1 cellular context compared by ENCODE assay signal in the genomic region with DNA sequence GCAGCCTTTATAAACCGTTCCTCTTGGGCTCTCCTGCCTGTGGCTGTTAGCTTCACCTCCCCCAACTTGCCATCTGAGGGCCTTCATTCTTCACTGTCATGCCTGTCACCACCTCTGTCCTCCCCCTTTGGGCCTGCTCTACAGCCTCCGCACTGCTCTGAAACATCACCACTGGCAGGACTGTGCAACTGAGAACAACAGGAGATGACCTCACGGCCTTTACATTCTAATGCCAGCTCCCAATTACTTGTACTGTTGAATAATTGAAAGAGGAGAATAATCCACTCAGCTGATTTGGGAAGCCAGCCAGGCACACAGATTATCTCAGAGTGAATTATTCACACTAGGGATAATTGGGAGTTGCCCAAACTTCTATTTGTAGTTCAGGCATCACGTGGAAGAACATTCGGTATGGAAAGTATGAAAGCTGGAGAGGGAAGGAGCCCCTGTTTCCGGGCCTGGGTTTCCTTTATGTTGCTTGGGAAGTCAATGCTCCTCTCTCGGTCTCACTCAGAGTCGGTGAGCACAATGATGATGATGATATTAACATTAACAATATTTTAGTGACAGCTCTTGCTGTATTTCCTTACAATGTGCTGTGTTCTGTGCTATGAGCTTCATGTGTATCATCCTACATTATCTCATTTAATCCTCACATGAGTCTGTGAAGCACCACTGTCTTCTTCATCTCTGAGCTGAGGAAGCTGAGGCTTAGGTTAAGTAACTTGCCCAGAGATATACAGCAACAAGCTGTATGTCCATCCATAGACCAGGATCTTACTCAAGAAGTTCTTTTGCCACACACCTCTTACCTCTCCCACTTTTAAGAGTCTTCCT.
TF ChIP-seq lines count a peak whose summit lies in the region.

No MANE protein-coding gene starts in this region.

TF ChIP-seq in K562, 482 proteins besides CTCF, POLR2A, EP300 and RAD21 (continued from another document and continues in another):
- TF ChIP-seq, protein P1, sequence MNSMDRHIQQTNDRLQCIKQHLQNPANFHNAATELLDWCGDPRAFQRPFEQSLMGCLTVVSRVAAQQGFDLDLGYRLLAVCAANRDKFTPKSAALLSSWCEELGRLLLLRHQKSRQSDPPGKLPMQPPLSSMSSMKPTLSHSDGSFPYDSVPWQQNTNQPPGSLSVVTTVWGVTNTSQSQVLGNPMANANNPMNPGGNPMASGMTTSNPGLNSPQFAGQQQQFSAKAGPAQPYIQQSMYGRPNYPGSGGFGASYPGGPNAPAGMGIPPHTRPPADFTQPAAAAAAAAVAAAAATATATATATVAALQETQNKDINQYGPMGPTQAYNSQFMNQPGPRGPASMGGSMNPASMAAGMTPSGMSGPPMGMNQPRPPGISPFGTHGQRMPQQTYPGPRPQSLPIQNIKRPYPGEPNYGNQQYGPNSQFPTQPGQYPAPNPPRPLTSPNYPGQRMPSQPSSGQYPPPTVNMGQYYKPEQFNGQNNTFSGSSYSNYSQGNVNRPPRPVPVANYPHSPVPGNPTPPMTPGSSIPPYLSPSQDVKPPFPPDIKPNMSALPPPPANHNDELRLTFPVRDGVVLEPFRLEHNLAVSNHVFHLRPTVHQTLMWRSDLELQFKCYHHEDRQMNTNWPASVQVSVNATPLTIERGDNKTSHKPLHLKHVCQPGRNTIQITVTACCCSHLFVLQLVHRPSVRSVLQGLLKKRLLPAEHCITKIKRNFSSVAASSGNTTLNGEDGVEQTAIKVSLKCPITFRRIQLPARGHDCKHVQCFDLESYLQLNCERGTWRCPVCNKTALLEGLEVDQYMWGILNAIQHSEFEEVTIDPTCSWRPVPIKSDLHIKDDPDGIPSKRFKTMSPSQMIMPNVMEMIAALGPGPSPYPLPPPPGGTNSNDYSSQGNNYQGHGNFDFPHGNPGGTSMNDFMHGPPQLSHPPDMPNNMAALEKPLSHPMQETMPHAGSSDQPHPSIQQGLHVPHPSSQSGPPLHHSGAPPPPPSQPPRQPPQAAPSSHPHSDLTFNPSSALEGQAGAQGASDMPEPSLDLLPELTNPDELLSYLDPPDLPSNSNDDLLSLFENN (IDR thresholded peaks at IDR 0.05; ENCODE audit: low read depth in 2 of 2, low read length in 2 of 2) = no peak
- no peak for TF ChIP-seq CHCHD3 (CRISPR knock-in tag; IDR thresholded peaks at IDR 0.05)
- TF ChIP-seq ZNF444 (CRISPR knock-in tag; IDR thresholded peaks at IDR 0.05) = peak; percentile 54; the same call in 1 of the 2 replicates
- TF ChIP-seq DIDO1 (tag; IDR thresholded peaks at IDR 0.05; ENCODE audit: low read depth) = no peak
- TF ChIP-seq CBX1 (IDR thresholded peaks at IDR 0.05; ENCODE audit: low read depth) = no peak
- peak; percentile 99 for TF ChIP-seq MEIS2 (IDR thresholded peaks at IDR 0.05; ENCODE audit: partially characterized antibody)
- TF ChIP-seq, protein P2, sequence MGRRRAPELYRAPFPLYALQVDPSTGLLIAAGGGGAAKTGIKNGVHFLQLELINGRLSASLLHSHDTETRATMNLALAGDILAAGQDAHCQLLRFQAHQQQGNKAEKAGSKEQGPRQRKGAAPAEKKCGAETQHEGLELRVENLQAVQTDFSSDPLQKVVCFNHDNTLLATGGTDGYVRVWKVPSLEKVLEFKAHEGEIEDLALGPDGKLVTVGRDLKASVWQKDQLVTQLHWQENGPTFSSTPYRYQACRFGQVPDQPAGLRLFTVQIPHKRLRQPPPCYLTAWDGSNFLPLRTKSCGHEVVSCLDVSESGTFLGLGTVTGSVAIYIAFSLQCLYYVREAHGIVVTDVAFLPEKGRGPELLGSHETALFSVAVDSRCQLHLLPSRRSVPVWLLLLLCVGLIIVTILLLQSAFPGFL (CRISPR knock-in tag; IDR thresholded peaks at IDR 0.05) = no peak
- no peak for TF ChIP-seq FOXJ3 (CRISPR knock-in tag; IDR thresholded peaks at IDR 0.05)
- TF ChIP-seq, protein P3, sequence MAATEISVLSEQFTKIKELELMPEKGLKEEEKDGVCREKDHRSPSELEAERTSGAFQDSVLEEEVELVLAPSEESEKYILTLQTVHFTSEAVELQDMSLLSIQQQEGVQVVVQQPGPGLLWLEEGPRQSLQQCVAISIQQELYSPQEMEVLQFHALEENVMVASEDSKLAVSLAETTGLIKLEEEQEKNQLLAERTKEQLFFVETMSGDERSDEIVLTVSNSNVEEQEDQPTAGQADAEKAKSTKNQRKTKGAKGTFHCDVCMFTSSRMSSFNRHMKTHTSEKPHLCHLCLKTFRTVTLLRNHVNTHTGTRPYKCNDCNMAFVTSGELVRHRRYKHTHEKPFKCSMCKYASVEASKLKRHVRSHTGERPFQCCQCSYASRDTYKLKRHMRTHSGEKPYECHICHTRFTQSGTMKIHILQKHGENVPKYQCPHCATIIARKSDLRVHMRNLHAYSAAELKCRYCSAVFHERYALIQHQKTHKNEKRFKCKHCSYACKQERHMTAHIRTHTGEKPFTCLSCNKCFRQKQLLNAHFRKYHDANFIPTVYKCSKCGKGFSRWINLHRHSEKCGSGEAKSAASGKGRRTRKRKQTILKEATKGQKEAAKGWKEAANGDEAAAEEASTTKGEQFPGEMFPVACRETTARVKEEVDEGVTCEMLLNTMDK (IDR thresholded peaks at IDR 0.05; ENCODE audit: borderline replicate concordance, insufficient read depth, low read depth, low read length, poor library complexity, severe bottlenecking) = no peak
- no peak for TF ChIP-seq U2AF1 (optimal IDR thresholded peaks at IDR 0.05; ENCODE audit: low read depth, low read length)
- TF ChIP-seq, protein P4, sequence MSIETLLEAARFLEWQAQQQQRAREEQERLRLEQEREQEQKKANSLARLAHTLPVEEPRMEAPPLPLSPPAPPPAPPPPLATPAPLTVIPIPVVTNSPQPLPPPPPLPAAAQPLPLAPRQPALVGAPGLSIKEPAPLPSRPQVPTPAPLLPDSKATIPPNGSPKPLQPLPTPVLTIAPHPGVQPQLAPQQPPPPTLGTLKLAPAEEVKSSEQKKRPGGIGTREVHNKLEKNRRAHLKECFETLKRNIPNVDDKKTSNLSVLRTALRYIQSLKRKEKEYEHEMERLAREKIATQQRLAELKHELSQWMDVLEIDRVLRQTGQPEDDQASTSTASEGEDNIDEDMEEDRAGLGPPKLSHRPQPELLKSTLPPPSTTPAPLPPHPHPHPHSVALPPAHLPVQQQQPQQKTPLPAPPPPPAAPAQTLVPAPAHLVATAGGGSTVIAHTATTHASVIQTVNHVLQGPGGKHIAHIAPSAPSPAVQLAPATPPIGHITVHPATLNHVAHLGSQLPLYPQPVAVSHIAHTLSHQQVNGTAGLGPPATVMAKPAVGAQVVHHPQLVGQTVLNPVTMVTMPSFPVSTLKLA (conservative IDR thresholded peaks at IDR 0.05) = 0 out of 4 replicates have a peak, but pooled peaks of 1 of the 2 experiments have one; percentile 10
- TF ChIP-seq RBM17 (IDR thresholded peaks at IDR 0.05; ENCODE audit: borderline replicate concordance, low read depth, low read length) = no peak
- TF ChIP-seq STAT5B (CRISPR knock-in tag; IDR thresholded peaks at IDR 0.05) = no peak
- no peak for TF ChIP-seq ZNF274 (IDR thresholded peaks at IDR 0.05; ENCODE audit: borderline replicate concordance, low read depth, low read length)
- no peak for TF ChIP-seq NR2C1 (IDR thresholded peaks at IDR 0.05)
- TF ChIP-seq NR2C1 (tag; IDR thresholded peaks at IDR 0.05) = peak; percentile 33; the same call in 1 of the 2 replicates
- TF ChIP-seq NCOA2 (IDR thresholded peaks at IDR 0.05; ENCODE audit: partially characterized antibody in 2 of 2) = no peak
- TF ChIP-seq, protein P5, sequence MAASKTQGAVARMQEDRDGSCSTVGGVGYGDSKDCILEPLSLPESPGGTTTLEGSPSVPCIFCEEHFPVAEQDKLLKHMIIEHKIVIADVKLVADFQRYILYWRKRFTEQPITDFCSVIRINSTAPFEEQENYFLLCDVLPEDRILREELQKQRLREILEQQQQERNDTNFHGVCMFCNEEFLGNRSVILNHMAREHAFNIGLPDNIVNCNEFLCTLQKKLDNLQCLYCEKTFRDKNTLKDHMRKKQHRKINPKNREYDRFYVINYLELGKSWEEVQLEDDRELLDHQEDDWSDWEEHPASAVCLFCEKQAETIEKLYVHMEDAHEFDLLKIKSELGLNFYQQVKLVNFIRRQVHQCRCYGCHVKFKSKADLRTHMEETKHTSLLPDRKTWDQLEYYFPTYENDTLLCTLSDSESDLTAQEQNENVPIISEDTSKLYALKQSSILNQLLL (CRISPR knock-in tag; IDR thresholded peaks at IDR 0.05; ENCODE audit: borderline replicate concordance) = no peak
- peak in 1 of 2 experiments; percentile 47; a peak in 1 of 4 replicates for TF ChIP-seq RCOR1 (IDR thresholded peaks at IDR 0.05; ENCODE audit: borderline replicate concordance in 1 of 2, low read depth in 2 of 2, low read length in 2 of 2)
- TF ChIP-seq ZNF644 (tag; IDR thresholded peaks at IDR 0.05; ENCODE audit: low read depth) = peak; percentile 69; the same call in 1 of the 2 replicates
- TF ChIP-seq RBM39 (optimal IDR thresholded peaks at IDR 0.05; ENCODE audit: low read depth, low read length) = no peak
- TF ChIP-seq CHD2 (IDR thresholded peaks at IDR 0.05; ENCODE audit: low read depth, low read length) = 0 out of 2 replicates have a peak, but pooled peaks have one; percentile 24
- no peak for TF ChIP-seq CHD4 (IDR thresholded peaks at IDR 0.05; ENCODE audit: insufficient read depth, insufficient replicate concordance, low read depth, low read length, poor library complexity, severe bottlenecking)
- TF ChIP-seq, protein P6, sequence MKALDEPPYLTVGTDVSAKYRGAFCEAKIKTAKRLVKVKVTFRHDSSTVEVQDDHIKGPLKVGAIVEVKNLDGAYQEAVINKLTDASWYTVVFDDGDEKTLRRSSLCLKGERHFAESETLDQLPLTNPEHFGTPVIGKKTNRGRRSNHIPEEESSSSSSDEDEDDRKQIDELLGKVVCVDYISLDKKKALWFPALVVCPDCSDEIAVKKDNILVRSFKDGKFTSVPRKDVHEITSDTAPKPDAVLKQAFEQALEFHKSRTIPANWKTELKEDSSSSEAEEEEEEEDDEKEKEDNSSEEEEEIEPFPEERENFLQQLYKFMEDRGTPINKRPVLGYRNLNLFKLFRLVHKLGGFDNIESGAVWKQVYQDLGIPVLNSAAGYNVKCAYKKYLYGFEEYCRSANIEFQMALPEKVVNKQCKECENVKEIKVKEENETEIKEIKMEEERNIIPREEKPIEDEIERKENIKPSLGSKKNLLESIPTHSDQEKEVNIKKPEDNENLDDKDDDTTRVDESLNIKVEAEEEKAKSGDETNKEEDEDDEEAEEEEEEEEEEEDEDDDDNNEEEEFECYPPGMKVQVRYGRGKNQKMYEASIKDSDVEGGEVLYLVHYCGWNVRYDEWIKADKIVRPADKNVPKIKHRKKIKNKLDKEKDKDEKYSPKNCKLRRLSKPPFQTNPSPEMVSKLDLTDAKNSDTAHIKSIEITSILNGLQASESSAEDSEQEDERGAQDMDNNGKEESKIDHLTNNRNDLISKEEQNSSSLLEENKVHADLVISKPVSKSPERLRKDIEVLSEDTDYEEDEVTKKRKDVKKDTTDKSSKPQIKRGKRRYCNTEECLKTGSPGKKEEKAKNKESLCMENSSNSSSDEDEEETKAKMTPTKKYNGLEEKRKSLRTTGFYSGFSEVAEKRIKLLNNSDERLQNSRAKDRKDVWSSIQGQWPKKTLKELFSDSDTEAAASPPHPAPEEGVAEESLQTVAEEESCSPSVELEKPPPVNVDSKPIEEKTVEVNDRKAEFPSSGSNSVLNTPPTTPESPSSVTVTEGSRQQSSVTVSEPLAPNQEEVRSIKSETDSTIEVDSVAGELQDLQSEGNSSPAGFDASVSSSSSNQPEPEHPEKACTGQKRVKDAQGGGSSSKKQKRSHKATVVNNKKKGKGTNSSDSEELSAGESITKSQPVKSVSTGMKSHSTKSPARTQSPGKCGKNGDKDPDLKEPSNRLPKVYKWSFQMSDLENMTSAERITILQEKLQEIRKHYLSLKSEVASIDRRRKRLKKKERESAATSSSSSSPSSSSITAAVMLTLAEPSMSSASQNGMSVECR (CRISPR knock-in tag; IDR thresholded peaks at IDR 0.05) = no peak
- no peak for TF ChIP-seq ZZZ3 (IDR thresholded peaks at IDR 0.05)
- TF ChIP-seq ARID2 (IDR thresholded peaks at IDR 0.05) = no peak
- no peak for TF ChIP-seq NFYB (IDR thresholded peaks at IDR 0.05; ENCODE audit: extremely low read depth, insufficient read length)
- no peak for TF ChIP-seq ZNF431 (CRISPR knock-in tag; IDR thresholded peaks at IDR 0.05)
- no peak for TF ChIP-seq BRD4 (IDR thresholded peaks at IDR 0.05)
- TF ChIP-seq KDM2B (CRISPR knock-in tag; IDR thresholded peaks at IDR 0.05) = no peak
- no peak for TF ChIP-seq SREBF1 (IDR thresholded peaks at IDR 0.05; ENCODE audit: borderline replicate concordance, low read depth, low read length)
- peak; percentile 56; the same call in 1 of the 2 replicates for TF ChIP-seq ARID1B (IDR thresholded peaks at IDR 0.05)
- no peak; the same call in 1 of the 2 replicates for TF ChIP-seq ZNF175 (CRISPR knock-in tag; IDR thresholded peaks at IDR 0.05; ENCODE audit: low read depth)
- TF ChIP-seq ZNF140 (CRISPR knock-in tag; IDR thresholded peaks at IDR 0.05) = no peak
- TF ChIP-seq, protein P7, sequence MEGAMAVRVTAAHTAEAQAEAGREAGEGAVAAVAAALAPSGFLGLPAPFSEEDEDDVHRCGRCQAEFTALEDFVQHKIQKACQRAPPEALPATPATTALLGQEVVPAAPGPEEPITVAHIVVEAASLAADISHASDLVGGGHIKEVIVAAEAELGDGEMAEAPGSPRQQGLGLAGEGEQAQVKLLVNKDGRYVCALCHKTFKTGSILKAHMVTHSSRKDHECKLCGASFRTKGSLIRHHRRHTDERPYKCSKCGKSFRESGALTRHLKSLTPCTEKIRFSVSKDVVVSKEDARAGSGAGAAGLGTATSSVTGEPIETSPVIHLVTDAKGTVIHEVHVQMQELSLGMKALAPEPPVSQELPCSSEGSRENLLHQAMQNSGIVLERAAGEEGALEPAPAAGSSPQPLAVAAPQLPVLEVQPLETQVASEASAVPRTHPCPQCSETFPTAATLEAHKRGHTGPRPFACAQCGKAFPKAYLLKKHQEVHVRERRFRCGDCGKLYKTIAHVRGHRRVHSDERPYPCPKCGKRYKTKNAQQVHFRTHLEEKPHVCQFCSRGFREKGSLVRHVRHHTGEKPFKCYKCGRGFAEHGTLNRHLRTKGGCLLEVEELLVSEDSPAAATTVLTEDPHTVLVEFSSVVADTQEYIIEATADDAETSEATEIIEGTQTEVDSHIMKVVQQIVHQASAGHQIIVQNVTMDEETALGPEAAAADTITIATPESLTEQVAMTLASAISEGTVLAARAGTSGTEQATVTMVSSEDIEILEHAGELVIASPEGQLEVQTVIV (CRISPR knock-in tag; IDR thresholded peaks at IDR 0.05; ENCODE audit: borderline replicate concordance) = no peak
- no peak for TF ChIP-seq FOXK1 (CRISPR knock-in tag; IDR thresholded peaks at IDR 0.05; ENCODE audit: borderline replicate concordance)
- no peak for TF ChIP-seq TCF7 (IDR thresholded peaks at IDR 0.05; ENCODE audit: borderline replicate concordance)
- TF ChIP-seq DPF2 (IDR thresholded peaks at IDR 0.05) = peak; percentile 69
- no peak for TF ChIP-seq SIN3B (IDR thresholded peaks at IDR 0.05; ENCODE audit: low read depth)
- peak; percentile 57 for TF ChIP-seq SOX6 (IDR thresholded peaks at IDR 0.05)
- TF ChIP-seq SREBF2 (CRISPR knock-in tag; IDR thresholded peaks at IDR 0.05) = no peak
- TF ChIP-seq CSDE1 (IDR thresholded peaks at IDR 0.05) = no peak
- no peak for TF ChIP-seq ILF3 (IDR thresholded peaks at IDR 0.05; ENCODE audit: borderline replicate concordance)
- TF ChIP-seq MYNN (IDR thresholded peaks at IDR 0.05) = no peak
- no peak for TF ChIP-seq MYNN (CRISPR knock-in tag; IDR thresholded peaks at IDR 0.05)
